Comparison of ENCODE assay signal across 9 cellular contexts in genomic region chr16:88754912-88755744, GRCh38. TPM values are rescaled to one million over a fixed set of nuclear protein-coding genes. Genes with fewer than 3 reads are reported as not detected.
DNase-seq lines count a peak whose midpoint lies in the region; ATAC-seq and TF ChIP-seq lines count a peak whose summit lies in the region.
"Had no signal": no experiment of that assay in that cellular context is flagged by ENCODE, and none has a peak within 500 bp of the region (broad histone marks: within the 10 kb centered on the region; RNA-seq: fewer than 3 reads in every experiment).

No MANE protein-coding gene starts in this region.

- H3K36me3 ChIP-seq in WERI-Rb-1, result no peaks in the 10 kb centered on the region
- H3K36me3 ChIP-seq in gastroesophageal sphincter, result peaks cover 0 to 14% of the 10 kb centered on the region in 2 donors
- peaks cover 3% of the 10 kb centered on the region in 2 donors for H3K36me3 ChIP-seq in stomach smooth muscle (ENCODE audit: control insufficient read depth in 2 of 2, insufficient read depth in 2 of 2, low read length in 2 of 2)

- H3K4me3 ChIP-seq in WERI-Rb-1 (ENCODE audit: low read depth, low read length) (no peak overlapping the region), gastroesophageal sphincter (no peak overlapping the region), stomach smooth muscle (ENCODE audit: low read length in 2 of 2) (no peak overlapping the region)

- TF ChIP-seq CTCF in WERI-Rb-1 (IDR thresholded peaks at IDR 0.05; ENCODE audit: low read depth, low read length) (peak; percentile 36), gastroesophageal sphincter (IDR thresholded peaks at IDR 0.05) (peak in 2 of 4 experiments; percentile 24 to 44)

- H3K27ac ChIP-seq in WERI-Rb-1 (no peak overlapping the region), gastroesophageal sphincter (peak overlapping the region in 3 of 4 donors; percentile 62 to 94 (median 64)), stomach smooth muscle (ENCODE audit: low read length) (peak overlapping the region; percentile 58)

- no peak for TF ChIP-seq EP300 in gastroesophageal sphincter (IDR thresholded peaks at IDR 0.05)

- H3K4me1 ChIP-seq in gastroesophageal sphincter, result peaks cover 0 to 87% (median 17%) of the 10 kb centered on the region in 3 donors
- H3K4me1 ChIP-seq in stomach smooth muscle (ENCODE audit: control insufficient read depth, insufficient read depth, low read length), result peaks cover 69% of the 10 kb centered on the region

- 37 to 52% methylated on average over 12 to 14 of the region's 42 CpGs for WGBS in gastroesophageal sphincter (ENCODE audit: low coverage in 1 of 2), 2 donors

- peak; percentile 28 to 38 for ATAC-seq in activated T-cell treated with anti-CD3 and anti-CD28 coated beads, Interleukin-2, amount 50 U/mL, for 4 hours
- ATAC-seq in gastroesophageal sphincter (no peak), GM18502 (IDR thresholded peaks at IDR 0.05; ENCODE audit: poor library complexity, unreplicated experiment) (no peak), GM21529 (IDR thresholded peaks at IDR 0.05; ENCODE audit: unreplicated experiment) (no peak), HG03196 (IDR thresholded peaks at IDR 0.05; ENCODE audit: unreplicated experiment) (no peak)

- peak overlapping the region in 1 of 2 donors; percentile 4 for H3K9ac ChIP-seq in stomach smooth muscle (ENCODE audit: low read length in 2 of 2)

- H3K9me3 ChIP-seq in WERI-Rb-1 (ENCODE audit: severe bottlenecking) (no peaks in the 10 kb centered on the region), gastroesophageal sphincter (no peaks in the 10 kb centered on the region), stomach smooth muscle (ENCODE audit: control insufficient read depth in 2 of 2, low read length in 2 of 2) (no peaks in the 10 kb centered on the region)

- no peaks in the 10 kb centered on the region for H3K36me3 Mint-ChIP-seq in activated T-cell treated with anti-CD3 and anti-CD28 coated beads, Interleukin-2, amount 50 U/mL, for 4 hours (ENCODE audit: insufficient read depth)

- no peak for TF ChIP-seq POLR2A in gastroesophageal sphincter (IDR thresholded peaks at IDR 0.05)

- peaks cover 26% of the 10 kb centered on the region for H3K4me1 Mint-ChIP-seq in activated T-cell treated with anti-CD3 and anti-CD28 coated beads, Interleukin-2, amount 50 U/mL, for 4 hours (ENCODE audit: low read depth)

- no peak overlapping the region for H3K4me3 Mint-ChIP-seq in activated T-cell treated with anti-CD3 and anti-CD28 coated beads, Interleukin-2, amount 50 U/mL, for 4 hours
- H3K4me3 Mint-ChIP-seq: CD8-positive, alpha-beta memory T cell had no signal

- H3K27me3 ChIP-seq in WERI-Rb-1 (ENCODE audit: insufficient read depth, low read depth, severe bottlenecking) (no peaks in the 10 kb centered on the region), gastroesophageal sphincter (no peaks in the 10 kb centered on the region), stomach smooth muscle (ENCODE audit: control insufficient read depth in 1 of 2, insufficient read depth in 2 of 2, low read length in 2 of 2) (no peaks in the 10 kb centered on the region)

- H3K9me3 Mint-ChIP-seq in activated T-cell treated with anti-CD3 and anti-CD28 coated beads, Interleukin-2, amount 50 U/mL, for 4 hours, result no peaks in the 10 kb centered on the region
- H3K9me3 Mint-ChIP-seq: CD8-positive, alpha-beta memory T cell had no signal

- no peak for DNase-seq in activated T-cell treated with anti-CD3 and anti-CD28 coated beads, Interleukin-2, amount 50 U/mL, for 4 hours
- no peak for DNase-seq in activated T-cell treated with anti-CD3 and anti-CD28 coated beads, Interleukin-2, amount 50 U/mL, for 1 hour
- peak; percentile 31 for DNase-seq in WERI-Rb-1
- DNase-seq: CD8-positive, alpha-beta memory T cell had no signal

- H3K27me3 Mint-ChIP-seq in activated T-cell treated with anti-CD3 and anti-CD28 coated beads, Interleukin-2, amount 50 U/mL, for 4 hours (ENCODE audit: low read depth), result no peaks in the 10 kb centered on the region
- H3K27me3 Mint-ChIP-seq: CD8-positive, alpha-beta memory T cell had no signal

RNA-seq across cellular contexts. Expression of gene PIEZO1, which starts 29.9 kb away (rescaled TPM):
- 100 to 1,000 TPM; 116 to 171 (median 139) TPM for total RNA-seq in activated T-cell treated with anti-CD3 and anti-CD28 coated beads, Interleukin-2, amount 50 U/mL, for 4 hours
- total RNA-seq in gastroesophageal sphincter, result 100 to 1,000 TPM; 105 to 248 (median 172) TPM

RNA-seq across cellular contexts. Expression of gene CDT1, which starts 48.5 kb away (rescaled TPM):
- 10 to 100 TPM; 81.0 to 96.4 (median 87.2) TPM for total RNA-seq in activated T-cell treated with anti-CD3 and anti-CD28 coated beads, Interleukin-2, amount 50 U/mL, for 4 hours
- total RNA-seq in gastroesophageal sphincter, result 1 to 10 TPM in 1 of 4 donors, under 1 TPM in 1, not detected in 2; 0.92 to 2.0 TPM

RNA-seq across cellular contexts. Expression of gene CTU2, which starts 48.8 kb away (rescaled TPM):
- 100 to 1,000 TPM in 2 of 3 donors, 10 to 100 TPM in 1; 96.8 to 129 (median 116) TPM for total RNA-seq in activated T-cell treated with anti-CD3 and anti-CD28 coated beads, Interleukin-2, amount 50 U/mL, for 4 hours
- 10 to 100 TPM in 2 of 4 donors, 1 to 10 TPM in 2; 6.0 to 19.9 (median 10.7) TPM for total RNA-seq in gastroesophageal sphincter

RNA-seq across cellular contexts. Expression of gene RNF166, which starts 48.9 kb away (rescaled TPM):
- total RNA-seq in activated T-cell treated with anti-CD3 and anti-CD28 coated beads, Interleukin-2, amount 50 U/mL, for 4 hours, result 10 to 100 TPM; 28.0 to 45.7 (median 30.6) TPM
- 10 to 100 TPM; 19.5 to 27.8 (median 22.3) TPM for total RNA-seq in gastroesophageal sphincter

RNA-seq across cellular contexts. Expression of gene APRT, which starts 56.6 kb away (rescaled TPM):
- 100 to 1,000 TPM; 534 to 566 (median 566) TPM for total RNA-seq in activated T-cell treated with anti-CD3 and anti-CD28 coated beads, Interleukin-2, amount 50 U/mL, for 4 hours
- total RNA-seq in gastroesophageal sphincter, result 100 to 1,000 TPM in 2 of 4 donors, 10 to 100 TPM in 2; 64.9 to 103 (median 92.9) TPM

Comparison
In these comparisons a context has a peak if more than half of its experiments do, and no peak if none do; other contexts are left out.
1. ATAC-seq: peak in activated T-cell treated with anti-CD3 and anti-CD28 coated beads, Interleukin-2, amount 50 U/mL, for 4 hours (2 of 2); none in gastroesophageal sphincter (single experiment), GM18502 (single experiment), GM21529 (single experiment) and HG03196 (single experiment).
2. RNA of gene CDT1, which starts 48.5 kb away (total RNA-seq): 81.0 to 96.4 TPM in activated T-cell treated with anti-CD3 and anti-CD28 coated beads, Interleukin-2, amount 50 U/mL, for 4 hours; 0.92 to 2.0 TPM in gastroesophageal sphincter; every median in the first group is over 10 times any median in the second.
3. RNA of gene CTU2, which starts 48.8 kb away (total RNA-seq): 96.8 to 129 TPM in activated T-cell treated with anti-CD3 and anti-CD28 coated beads, Interleukin-2, amount 50 U/mL, for 4 hours; 6.0 to 19.9 TPM in gastroesophageal sphincter; every median in the first group is over 4 times any median in the second.